ENCODE assay signal across 25 cellular contexts in genomic region chr2:99816908-99817307, GRCh38.
"Had no signal": no experiment of that assay in that cellular context is flagged by ENCODE, and none has a peak within 500 bp of the region (broad histone marks: within the 10 kb centered on the region; RNA-seq: fewer than 3 reads in every experiment).

No MANE protein-coding gene starts in this region.

- FAIRE-seq: keratinocyte had no signal

- H3K9me3 Mint-ChIP-seq: natural killer cell treated with Interleukin-12 subunit alpha and Interleukin-12 subunit beta and Interleukin-15 and Interleukin-18, amount 100 ng/mL, for 72 hours; stimulated activated naive CD8-positive, alpha-beta T cell treated with anti-CD3 and anti-CD28 coated beads, Interleukin-15, amount 100 ng/mL, for 72 hours had no signal

- H3K9ac ChIP-seq: neural progenitor cell had no signal

- H2AFZ ChIP-seq: neural progenitor cell had no signal

- H3K4me3 ChIP-seq: dorsolateral prefrontal cortex, gastrocnemius medialis, lower lobe of right lung, neural progenitor cell, prostate gland, right atrium auricular region, smooth muscle cell, thyroid gland had no signal

- ATAC-seq: esophagus mucosa; gastrocnemius medialis; left ventricle myocardium superior; lower lobe of right lung; sciatic nerve; stimulated activated naive CD8-positive, alpha-beta T cell treated with anti-CD3 and anti-CD28 coated beads, Interleukin-15, amount 100 ng/mL, for 72 hours had no signal

- H3K27me3 ChIP-seq: dorsolateral prefrontal cortex, gastrocnemius medialis, neural progenitor cell, right atrium auricular region, thyroid gland had no signal

- H3K4me2 ChIP-seq: neural progenitor cell, smooth muscle cell had no signal

- H3K36me3 ChIP-seq: gastrocnemius medialis, lower lobe of right lung, neural progenitor cell, prostate gland, right atrium auricular region, thyroid gland had no signal

- H3K4me1 Mint-ChIP-seq: stimulated activated naive CD8-positive, alpha-beta T cell treated with anti-CD3 and anti-CD28 coated beads, Interleukin-15, amount 100 ng/mL, for 72 hours had no signal

- H3K4me3 Mint-ChIP-seq: natural killer cell treated with Interleukin-12 subunit alpha and Interleukin-12 subunit beta and Interleukin-15 and Interleukin-18, amount 100 ng/mL, for 72 hours; neural progenitor cell; stimulated activated naive CD8-positive, alpha-beta T cell treated with anti-CD3 and anti-CD28 coated beads, Interleukin-15, amount 100 ng/mL, for 72 hours had no signal

- DNase-seq: cortex of kidney; dorsolateral prefrontal cortex; effector CD4-positive, alpha-beta T cell; foreskin fibroblast; gastrocnemius medialis; head of caudate nucleus; left ventricle myocardium superior; lower lobe of right lung; stimulated activated CD4-positive, alpha-beta T cell treated with anti-CD3 and anti-CD28 coated beads, Interleukin-12 subunit alpha, Interleukin-12 subunit beta, amount 100 ng/mL, for 4 hours; stimulated activated CD4-positive, alpha-beta T cell treated with anti-CD3 and anti-CD28 coated beads, Interleukin-1b, Interleukin-23, amount 100 ng/mL, for 48 hours; stimulated activated CD4-positive, alpha-beta T cell treated with anti-CD3 and anti-CD28 coated beads, Interleukin-4, amount 100 ng/mL, for 1 hour; stimulated activated CD8-positive, alpha-beta memory T cell treated with anti-CD3 and anti-CD28 coated beads, Interleukin-4, amount 100 ng/mL, for 48 hours; stimulated activated naive CD4-positive, alpha-beta T cell; stimulated activated naive CD8-positive, alpha-beta T cell treated with anti-CD3 and anti-CD28 coated beads, Interleukin-15, amount 100 ng/mL, for 72 hours; thyroid gland; trophoblast cell had no signal

- H3K4me1 ChIP-seq: gastrocnemius medialis, lower lobe of right lung, prostate gland, right atrium auricular region, thyroid gland had no signal

- H3K36me3 Mint-ChIP-seq: natural killer cell treated with Interleukin-12 subunit alpha and Interleukin-12 subunit beta and Interleukin-15 and Interleukin-18, amount 100 ng/mL, for 72 hours had no signal

- H3K9me3 ChIP-seq: gastrocnemius medialis, lower lobe of right lung, prostate gland, right atrium auricular region, thyroid gland had no signal

- H3K27ac Mint-ChIP-seq: natural killer cell treated with Interleukin-12 subunit alpha and Interleukin-12 subunit beta and Interleukin-15 and Interleukin-18, amount 100 ng/mL, for 72 hours; neural progenitor cell had no signal

- H3K27ac ChIP-seq: dorsolateral prefrontal cortex, epithelial cell of prostate, gastrocnemius medialis, lower lobe of right lung, neural progenitor cell, prostate gland, right atrium auricular region, thyroid gland had no signal

- H3K27me3 Mint-ChIP-seq: stimulated activated naive CD8-positive, alpha-beta T cell treated with anti-CD3 and anti-CD28 coated beads, Interleukin-15, amount 100 ng/mL, for 72 hours had no signal
